In the genomic region with DNA sequence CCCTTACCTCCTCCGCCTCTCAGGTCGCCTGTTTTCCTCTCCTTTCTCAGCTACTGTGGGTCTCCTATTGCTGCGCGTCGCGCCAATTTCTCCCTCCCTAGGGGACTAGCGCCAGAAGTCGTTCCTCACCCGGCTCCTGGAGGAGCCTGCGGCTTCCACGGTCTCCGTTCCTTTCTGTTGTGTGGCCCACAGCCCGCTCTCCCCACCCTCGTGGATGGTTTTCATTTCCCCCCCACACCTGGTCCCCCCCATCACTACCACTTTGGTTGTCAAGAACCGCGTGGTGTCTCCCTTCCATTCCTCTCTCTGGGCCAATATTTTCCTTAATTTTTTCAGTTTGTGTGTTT, we compare ENCODE assay signal across 8 cellular contexts. TPM values are rescaled to one million over a fixed set of nuclear protein-coding genes. Genes with fewer than 3 reads are reported as not detected.
DNase-seq lines count a peak whose midpoint lies in the region; ATAC-seq and TF ChIP-seq lines count a peak whose summit lies in the region.

No MANE protein-coding gene starts in this region.

- H3K36me3 Mint-ChIP-seq in activated T-helper 2 cell treated with anti-CD3 and anti-CD28 coated beads, Interferon-gamma antibody, Interleukin-2, Interleukin-4, amounts not matched to agents 10 μg/mL and 5 μg/mL and 100 μg/mL, durations not matched to agents 14 hours and 24 hours and 36 hours (ENCODE audit: low read depth): peaks cover 30% of the 10 kb centered on the region

- H3K36me3 ChIP-seq in ES-I3 (ENCODE audit: insufficient read depth, low read length) (peaks cover 4% of the 10 kb centered on the region), left ventricle myocardium inferior (peaks cover 11% of the 10 kb centered on the region)

- peak overlapping the region; percentile 89 for H3K4me3 ChIP-seq in left ventricle myocardium inferior

- intact Hi-C loops in activated T-helper 2 cell treated with anti-CD3 and anti-CD28 coated beads, Interferon-gamma antibody, Interleukin-2, Interleukin-4, amounts not matched to agents 10 μg/mL and 5 μg/mL and 100 μg/mL, durations not matched to agents 14 hours and 24 hours and 36 hours (cut with micrococcal nuclease): loop anchor here (1.0 to 10.0 kb wide), 10 partner anchors 36 to 1732 kb away; partner anchors contain the start of genes COX20, HNRNPU, SCCPDH and SMYD3
- intact Hi-C loops in left ventricle myocardium inferior (cut with micrococcal nuclease): no loop called here

- H3K4me1 ChIP-seq in ES-I3 (ENCODE audit: insufficient read depth, low read length) (peaks cover 4% of the 10 kb centered on the region), left ventricle myocardium inferior (peaks cover 79% of the 10 kb centered on the region)

- peak overlapping the region; percentile 85 for H3K9ac ChIP-seq in ES-I3 (ENCODE audit: low read depth, low read length)

- H3K27ac ChIP-seq in left ventricle myocardium inferior (replicated peaks): peak overlapping the region; percentile 96

- peak overlapping the region; percentile 99 for H3K4me3 Mint-ChIP-seq in activated T-helper 2 cell treated with anti-CD3 and anti-CD28 coated beads, Interferon-gamma antibody, Interleukin-2, Interleukin-4, amounts not matched to agents 10 μg/mL and 5 μg/mL and 100 μg/mL, durations not matched to agents 14 hours and 24 hours and 36 hours (ENCODE audit: low read depth)

- ATAC-seq in GM19438 (IDR thresholded peaks at IDR 0.05; ENCODE audit: low read depth, unreplicated experiment) (peak; percentile 19), HG03442 (IDR thresholded peaks at IDR 0.05; ENCODE audit: unreplicated experiment) (peak; percentile 14)

- TF ChIP-seq CTCF in left ventricle myocardium inferior (IDR thresholded peaks at IDR 0.05; ENCODE audit: borderline replicate concordance): no peak

- no peaks in the 10 kb centered on the region for H3K27me3 ChIP-seq in left ventricle myocardium inferior (ENCODE audit: low read depth)

- no peaks in the 10 kb centered on the region for H3K9me3 Mint-ChIP-seq in activated T-helper 2 cell treated with anti-CD3 and anti-CD28 coated beads, Interferon-gamma antibody, Interleukin-2, Interleukin-4, amounts not matched to agents 10 μg/mL and 5 μg/mL and 100 μg/mL, durations not matched to agents 14 hours and 24 hours and 36 hours

- peak overlapping the region; percentile 98 for H3K27ac Mint-ChIP-seq in activated T-helper 2 cell treated with anti-CD3 and anti-CD28 coated beads, Interferon-gamma antibody, Interleukin-2, Interleukin-4, amounts not matched to agents 10 μg/mL and 5 μg/mL and 100 μg/mL, durations not matched to agents 14 hours and 24 hours and 36 hours

- H3K4me1 Mint-ChIP-seq in activated T-helper 2 cell treated with anti-CD3 and anti-CD28 coated beads, Interferon-gamma antibody, Interleukin-2, Interleukin-4, amounts not matched to agents 10 μg/mL and 5 μg/mL and 100 μg/mL, durations not matched to agents 14 hours and 24 hours and 36 hours (ENCODE audit: low read depth): peaks cover 37% of the 10 kb centered on the region

- no peaks in the 10 kb centered on the region for H3K27me3 Mint-ChIP-seq in activated T-helper 2 cell treated with anti-CD3 and anti-CD28 coated beads, Interferon-gamma antibody, Interleukin-2, Interleukin-4, amounts not matched to agents 10 μg/mL and 5 μg/mL and 100 μg/mL, durations not matched to agents 14 hours and 24 hours and 36 hours (ENCODE audit: low read depth)

- DNase-seq in activated T-helper 2 cell treated with anti-CD3 and anti-CD28 coated beads, Interferon-gamma antibody, Interleukin-2, Interleukin-4, amounts not matched to agents 10 μg/mL and 5 μg/mL and 100 μg/mL, durations not matched to agents 14 hours and 24 hours and 36 hours (ENCODE audit: low spot score): no peak
- DNase-seq in left ventricle myocardium inferior (no peak), renal cortical epithelial cell (ENCODE audit: low read depth) (peak; percentile 15), NCI-H774 (lab: John Stamatoyannopoulos, UW) (no peak)
- DNase-seq in stimulated activated CD4-positive, alpha-beta T cell treated with anti-CD3 and anti-CD28 coated beads, Interleukin-4, amount 100 ng/mL, for 1 hour: no peak

- H3K9me3 ChIP-seq in ES-I3 (ENCODE audit: control insufficient read depth, insufficient read depth, low read length) (no peaks in the 10 kb centered on the region), left ventricle myocardium inferior (replicated peaks) (no peaks in the 10 kb centered on the region)

RNA-seq across cellular contexts. Expression of gene CNST, which starts 0.5 kb away (rescaled TPM):
- 18.8 and 21.6 TPM in 2 replicates for total RNA-seq in activated T-helper 2 cell treated with anti-CD3 and anti-CD28 coated beads, Interferon-gamma antibody, Interleukin-2, Interleukin-4, amounts not matched to agents 10 μg/mL and 5 μg/mL and 100 μg/mL, durations not matched to agents 14 hours and 24 hours and 36 hours
- total RNA-seq in left ventricle myocardium inferior (18.9 TPM), renal cortical epithelial cell (13.0 and 27.1 TPM in 2 replicates)

RNA-seq across cellular contexts. Expression of gene TFB2M, which starts 0.7 kb away (rescaled TPM):
- total RNA-seq in activated T-helper 2 cell treated with anti-CD3 and anti-CD28 coated beads, Interferon-gamma antibody, Interleukin-2, Interleukin-4, amounts not matched to agents 10 μg/mL and 5 μg/mL and 100 μg/mL, durations not matched to agents 14 hours and 24 hours and 36 hours: 21.0 and 21.7 TPM in 2 replicates
- total RNA-seq in left ventricle myocardium inferior (18.3 TPM), renal cortical epithelial cell (20.8 and 26.9 TPM in 2 replicates)

RNA-seq across cellular contexts. Expression of gene SMYD3, which starts 59.7 kb away (rescaled TPM):
- 24.1 and 26.2 TPM in 2 replicates for total RNA-seq in activated T-helper 2 cell treated with anti-CD3 and anti-CD28 coated beads, Interferon-gamma antibody, Interleukin-2, Interleukin-4, amounts not matched to agents 10 μg/mL and 5 μg/mL and 100 μg/mL, durations not matched to agents 14 hours and 24 hours and 36 hours
- total RNA-seq in left ventricle myocardium inferior (9.9 TPM), renal cortical epithelial cell (24.8 and 29.5 TPM in 2 replicates)
